ENCODE assay signal across 8 cellular contexts in the genomic region with DNA sequence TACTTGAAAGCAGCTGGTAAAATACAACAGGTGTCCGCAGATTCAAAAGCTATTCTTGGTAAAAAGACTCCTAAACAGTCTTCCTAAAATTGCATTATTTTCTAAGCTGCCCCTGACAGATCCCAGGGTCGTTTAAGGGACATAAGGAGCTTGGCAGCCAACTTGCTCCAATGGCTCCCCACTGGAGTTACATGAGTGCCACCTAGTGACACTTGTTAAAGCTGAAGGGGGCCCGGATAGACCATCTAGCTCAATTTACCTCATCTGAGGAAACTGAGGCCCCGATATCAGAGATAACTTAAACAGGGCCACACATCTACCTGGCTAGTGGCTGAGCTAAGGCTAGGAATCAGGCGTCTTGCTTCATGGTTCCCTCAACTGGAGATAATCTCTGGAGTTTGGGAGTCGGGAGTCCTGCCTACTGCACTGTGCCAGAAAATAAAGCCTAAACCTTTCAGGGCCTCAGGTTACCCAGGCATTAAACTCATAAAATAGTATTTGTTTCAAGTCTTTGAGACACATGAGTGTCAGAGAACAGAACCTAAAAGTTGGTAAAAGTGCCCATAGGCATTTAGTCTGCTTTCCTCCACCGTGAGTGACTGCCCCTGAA. TPM values are rescaled to one million over a fixed set of nuclear protein-coding genes. Genes with fewer than 3 reads are reported as not detected.
DNase-seq lines count a peak whose midpoint lies in the region; ATAC-seq and TF ChIP-seq lines count a peak whose summit lies in the region.

No MANE protein-coding gene starts in this region.

- H3K27me3 Mint-ChIP-seq in stimulated activated memory B cell treated with anti-CD40 and anti-IgM and Interleukin-4, amounts not matched to agents 10 μg/mL and 1 μg/mL and 100 μg/mL, for 72 hours: no peaks in the 10 kb centered on the region

- peaks cover 7% of the 10 kb centered on the region for H3K9me3 Mint-ChIP-seq in stimulated activated memory B cell treated with anti-CD40 and anti-IgM and Interleukin-4, amounts not matched to agents 10 μg/mL and 1 μg/mL and 100 μg/mL, for 72 hours

- H3K36me3 Mint-ChIP-seq in stimulated activated memory B cell treated with anti-CD40 and anti-IgM and Interleukin-4, amounts not matched to agents 10 μg/mL and 1 μg/mL and 100 μg/mL, for 72 hours: no peaks in the 10 kb centered on the region

- peak; percentile 80 for TF ChIP-seq CTCF in cardiac fibroblast (IDR thresholded peaks at IDR 0.05; ENCODE audit: low read depth, low read length)

- H3K4me3 Mint-ChIP-seq in stimulated activated memory B cell treated with anti-CD40 and anti-IgM and Interleukin-4, amounts not matched to agents 10 μg/mL and 1 μg/mL and 100 μg/mL, for 72 hours: no peak overlapping the region

- no peaks in the 10 kb centered on the region for H3K4me1 Mint-ChIP-seq in stimulated activated memory B cell treated with anti-CD40 and anti-IgM and Interleukin-4, amounts not matched to agents 10 μg/mL and 1 μg/mL and 100 μg/mL, for 72 hours

- no peak overlapping the region for H3K27ac Mint-ChIP-seq in stimulated activated memory B cell treated with anti-CD40 and anti-IgM and Interleukin-4, amounts not matched to agents 10 μg/mL and 1 μg/mL and 100 μg/mL, for 72 hours

- ATAC-seq in GM19397 (IDR thresholded peaks at IDR 0.05; ENCODE audit: unreplicated experiment) (peak; percentile 68), HG02884 (IDR thresholded peaks at IDR 0.05; ENCODE audit: unreplicated experiment) (no peak)
- peak; percentile 74 for ATAC-seq in stimulated activated memory B cell treated with anti-CD40 and anti-IgM and Interleukin-4, amounts not matched to agents 10 μg/mL and 1 μg/mL and 100 μg/mL, for 72 hours

- no peak overlapping the region for H3K4me3 ChIP-seq in cardiac fibroblast (replicated peaks in 1 of 2; ENCODE audit: low read depth in 2 of 2, low read length in 2 of 2)

- DNase-seq in DMS 273 treated with DMSO at 0.1 percent for 48 hours (lab: John Stamatoyannopoulos, UW) (peak; percentile 57), LHCN-M2 (ENCODE audit: low read depth) (peak; percentile 61), RPMI8226 (peak; percentile 46), cardiac fibroblast (ENCODE audit: low read depth in 2 of 2) (peak; percentile 83 to 88), kidney glomerular epithelial cell (lab: John Stamatoyannopoulos, UW) (peak; percentile 24)

RNA-seq across cellular contexts. Expression of a gene that starts 6.5 kb away (rescaled TPM):
- 45.0 and 54.1 TPM in 2 replicates for total RNA-seq in LHCN-M2 (2014; rRNA removed)
- 8.3 TPM for polyA plus RNA-seq in LHCN-M2 (2012)

Comparison
In these comparisons a context has a peak if more than half of its experiments do, and no peak if none do; other contexts are left out.
1. DNase-seq: peak in every context shown above with its lines; median percentile 86 in cardiac fibroblast; 61 in LHCN-M2; 57 in DMS 273 treated with DMSO at 0.1 percent for 48 hours; 46 in RPMI8226; 24 in kidney glomerular epithelial cell.